ENCODE assay signal across 18 cellular contexts in the genomic region with DNA sequence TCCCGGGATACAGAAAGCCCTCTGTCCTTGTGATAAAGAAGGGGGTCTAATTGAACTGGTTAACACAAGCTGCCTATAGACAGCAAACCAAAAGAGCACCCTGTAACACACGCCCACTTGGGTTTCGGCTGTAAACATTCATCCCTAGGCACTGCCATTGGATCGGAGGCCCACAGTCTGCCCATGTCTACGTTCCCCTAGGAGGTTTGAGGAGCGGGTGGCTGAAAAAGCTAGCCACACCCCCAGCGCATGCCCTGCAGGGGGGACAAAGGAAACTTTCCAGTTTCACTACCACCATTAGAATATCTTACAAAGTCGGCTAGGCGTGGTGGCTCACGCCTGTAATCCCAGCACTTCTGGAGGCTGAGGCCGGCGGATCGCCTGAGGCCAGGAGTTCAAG.
"Had no signal": no experiment of that assay in that cellular context is flagged by ENCODE, and none has a peak within 500 bp of the region (broad histone marks: within the 10 kb centered on the region; RNA-seq: fewer than 3 reads in every experiment).

No MANE protein-coding gene starts in this region.

- H3K27ac Mint-ChIP-seq: activated T-cell treated with anti-CD3 and anti-CD28 coated beads, Interleukin-2, amount 50 U/mL, for 72 hours; stimulated activated naive B cell treated with anti-CD40 and anti-IgM and Interleukin-4, amounts not matched to agents 10 μg/mL and 1 μg/mL and 100 μg/mL, for 72 hours; T-helper 1 cell treated with Interleukin-12 subunit alpha and Interleukin-12 subunit beta and Interleukin-4 antibody, amounts not matched to agents 30 μg/mL and 1 μg/mL, for 36 hours had no signal

- H3K4me3 ChIP-seq: ascending aorta, colonic mucosa, lung, ovary, psoas muscle, skin epidermis had no signal

- H3K27me3 ChIP-seq: ascending aorta, colonic mucosa, ovary had no signal

- H3K9me3 ChIP-seq: ascending aorta, colonic mucosa, ovary, psoas muscle had no signal

- H3K4me3 Mint-ChIP-seq: activated T-cell treated with anti-CD3 and anti-CD28 coated beads, Interleukin-2, amount 50 U/mL, for 72 hours; central memory CD8-positive, alpha-beta T cell; stimulated activated naive B cell treated with anti-CD40 and anti-IgM and Interleukin-4, amounts not matched to agents 10 μg/mL and 1 μg/mL and 100 μg/mL, for 72 hours; T-helper 1 cell treated with Interleukin-12 subunit alpha and Interleukin-12 subunit beta and Interleukin-4 antibody, amounts not matched to agents 30 μg/mL and 1 μg/mL, for 36 hours had no signal

- H3K27me3 Mint-ChIP-seq: central memory CD8-positive, alpha-beta T cell; stimulated activated naive B cell treated with anti-CD40 and anti-IgM and Interleukin-4, amounts not matched to agents 10 μg/mL and 1 μg/mL and 100 μg/mL, for 72 hours had no signal

- ATAC-seq: activated T-cell treated with anti-CD3 and anti-CD28 coated beads, Interleukin-2, amount 50 U/mL, for 72 hours; left lobe of liver; psoas muscle; right cardiac atrium; stimulated activated naive B cell treated with anti-CD40 and anti-IgM and Interleukin-4, amounts not matched to agents 10 μg/mL and 1 μg/mL and 100 μg/mL, for 72 hours had no signal

- H3K4me1 Mint-ChIP-seq: central memory CD8-positive, alpha-beta T cell; stimulated activated naive B cell treated with anti-CD40 and anti-IgM and Interleukin-4, amounts not matched to agents 10 μg/mL and 1 μg/mL and 100 μg/mL, for 72 hours had no signal

- DNase-seq: activated CD4-positive, alpha-beta T cell treated with anti-CD3 and anti-CD28 coated beads for 1 hour; activated CD4-positive, alpha-beta T cell treated with anti-CD3 and anti-CD28 coated beads, Interleukin-2, amount 50 U/mL, for 4 hours; activated effector memory CD4-positive, alpha-beta T cell treated with anti-CD3 and anti-CD28 coated beads, Interleukin-2, amount 50 U/mL, for 16 hours; activated naive CD4-positive, alpha-beta T cell treated with anti-CD3 and anti-CD28 coated beads, Interleukin-2, amount 50 U/mL, for 16 hours; activated T-cell treated with anti-CD3 and anti-CD28 coated beads, Interleukin-2, amount 50 U/mL, for 72 hours; colonic mucosa; kidney; ovary; psoas muscle; right cardiac atrium; stimulated activated naive B cell treated with anti-CD40 and anti-IgM and Interleukin-4, amounts not matched to agents 10 μg/mL and 1 μg/mL and 100 μg/mL, for 72 hours had no signal

- H3K27ac ChIP-seq: ascending aorta, colonic mucosa, ovary, psoas muscle, skin epidermis, VCaP had no signal

- H3K9me3 Mint-ChIP-seq: activated T-cell treated with anti-CD3 and anti-CD28 coated beads, Interleukin-2, amount 50 U/mL, for 72 hours had no signal

- H3K36me3 ChIP-seq: ascending aorta, colonic mucosa, ovary had no signal

- H3K36me3 Mint-ChIP-seq: stimulated activated naive B cell treated with anti-CD40 and anti-IgM and Interleukin-4, amounts not matched to agents 10 μg/mL and 1 μg/mL and 100 μg/mL, for 72 hours had no signal

- H3K4me1 ChIP-seq: ascending aorta, colonic mucosa, psoas muscle had no signal
